22 cellular contexts compared by ENCODE assay signal in the genomic region with DNA sequence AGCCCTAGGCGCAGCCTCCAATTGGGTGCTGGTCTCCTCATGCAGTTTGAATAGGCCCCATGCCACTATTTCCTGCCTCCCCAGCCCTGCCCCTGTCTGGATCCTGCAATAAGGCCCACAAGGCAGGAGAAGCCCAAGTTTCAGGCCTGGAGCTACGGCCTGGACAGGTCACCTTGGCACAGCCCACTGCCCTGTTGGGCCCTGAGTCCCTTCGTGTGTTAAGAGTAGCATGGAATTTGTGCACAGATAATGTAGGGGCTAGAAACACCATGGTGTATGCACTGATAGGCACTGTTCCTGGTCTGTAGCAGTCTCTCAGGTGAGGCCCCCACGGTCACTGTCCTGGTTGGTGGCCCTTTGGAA. TPM values are rescaled to one million over a fixed set of nuclear protein-coding genes. Genes with fewer than 3 reads are reported as not detected.
"Had no signal": no experiment of that assay in that cellular context is flagged by ENCODE, and none has a peak within 500 bp of the region (broad histone marks: within the 10 kb centered on the region; RNA-seq: fewer than 3 reads in every experiment).

No MANE protein-coding gene starts in this region.

- DNase-seq: dermis blood vessel endothelial cell; dorsolateral prefrontal cortex; effector CD4-positive, alpha-beta T cell; effector memory CD4-positive, alpha-beta T cell; foreskin keratinocyte; glutamatergic neuron; head of caudate nucleus; heart right ventricle; hippocampal formation; left cardiac atrium; left lung; left ventricle myocardium superior; lower lobe of right lung; mesenchymal stem cell; mucosa of descending colon; naive B cell had no signal

- H3K9me3 ChIP-seq: esophagus muscularis mucosa, gastroesophageal sphincter, heart right ventricle, left lung, lower lobe of right lung, mucosa of descending colon had no signal

- H3K27me3 Mint-ChIP-seq: naive B cell had no signal

- H3K4me3 ChIP-seq: coronary artery, dorsolateral prefrontal cortex, esophagus muscularis mucosa, gastroesophageal sphincter, heart right ventricle, left lung, lower lobe of right lung, mucosa of descending colon had no signal

- H3K4me1 ChIP-seq: foreskin keratinocyte, gastroesophageal sphincter, left lung, lower lobe of right lung had no signal

- H3K36me3 Mint-ChIP-seq: naive B cell had no signal

- H3K36me3 ChIP-seq: esophagus muscularis mucosa, gastroesophageal sphincter, lower lobe of right lung had no signal

- H3K27ac ChIP-seq: coronary artery, dorsolateral prefrontal cortex, esophagus muscularis mucosa, foreskin keratinocyte, gastroesophageal sphincter, heart right ventricle, left lung, lower lobe of right lung had no signal

- H3K27me3 ChIP-seq: dorsolateral prefrontal cortex, esophagus muscularis mucosa, foreskin keratinocyte, gastroesophageal sphincter, heart right ventricle, left lung had no signal

- H3K27ac Mint-ChIP-seq: mesothelial cell of epicardium, naive B cell had no signal

- H3K9me3 Mint-ChIP-seq: mesothelial cell of epicardium, naive B cell had no signal

- H3K4me3 Mint-ChIP-seq: mesothelial cell of epicardium, naive B cell had no signal

RNA-seq across cellular contexts. Expression of gene CDC45, which starts 20.1 kb away (rescaled TPM):
- total RNA-seq: mesenteric fat pad had no signal

RNA-seq across cellular contexts. Expression of gene CLDN5, which starts 24.3 kb away (rescaled TPM):
- total RNA-seq: fibroblast of villous mesenchyme, foreskin keratinocyte, mesothelial cell of epicardium had no signal
